ENCODE assay signal across 15 cellular contexts in the genomic region with DNA sequence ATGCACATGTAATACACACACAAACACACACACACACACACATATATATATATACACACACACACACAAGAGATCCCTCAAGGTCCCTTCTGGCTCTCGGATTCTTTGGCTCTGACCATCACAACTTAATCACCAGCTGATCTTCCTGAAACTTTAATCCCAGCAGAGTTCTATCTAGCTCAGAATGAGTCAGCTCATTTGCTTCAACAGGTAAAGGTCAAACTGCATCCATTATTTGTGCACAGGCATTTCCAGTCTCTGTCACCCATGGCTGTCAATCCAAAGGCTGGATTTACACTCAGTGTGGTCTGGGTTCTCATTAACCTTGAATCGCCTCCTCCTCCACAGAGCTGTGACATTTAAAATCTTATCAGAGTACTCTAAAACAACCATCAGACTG.
DNase-seq lines count a peak whose midpoint lies in the region; ATAC-seq and TF ChIP-seq lines count a peak whose summit lies in the region.
"Had no signal": no experiment of that assay in that cellular context is flagged by ENCODE, and none has a peak within 500 bp of the region (broad histone marks: within the 10 kb centered on the region; RNA-seq: fewer than 3 reads in every experiment).

No MANE protein-coding gene starts in this region.

- H3K9me3 Mint-ChIP-seq in activated naive CD8-positive, alpha-beta T cell treated with anti-CD3 and anti-CD28 coated beads, Interleukin-2, amount 50 U/mL, for 24 hours: no peaks in the 10 kb centered on the region
- no peaks in the 10 kb centered on the region for H3K9me3 Mint-ChIP-seq in type B pancreatic cell
- H3K9me3 Mint-ChIP-seq: activated CD4-positive, alpha-beta T cell treated with anti-CD3 and anti-CD28 coated beads, Interleukin-2, amount 10 ng/mL, durations not matched to agents 7 days and 5 days; activated naive CD4-positive, alpha-beta T cell treated with anti-CD3 and anti-CD28 coated beads, Interleukin-2, amount 50 U/mL, for 24 hours had no signal

- H3K9me2 ChIP-seq in hepatocyte (replicated peaks; ENCODE audit: insufficient read depth): no peaks in the 10 kb centered on the region

- peak overlapping the region; percentile 11 for H3K27ac Mint-ChIP-seq in activated naive CD8-positive, alpha-beta T cell treated with anti-CD3 and anti-CD28 coated beads, Interleukin-2, amount 50 U/mL, for 24 hours
- peak overlapping the region; percentile 26 for H3K27ac Mint-ChIP-seq in type B pancreatic cell
- H3K27ac Mint-ChIP-seq: activated CD4-positive, alpha-beta T cell treated with anti-CD3 and anti-CD28 coated beads, Interleukin-2, amount 10 ng/mL, durations not matched to agents 7 days and 5 days; activated naive CD4-positive, alpha-beta T cell treated with anti-CD3 and anti-CD28 coated beads, Interleukin-2, amount 50 U/mL, for 24 hours had no signal

- no peaks in the 10 kb centered on the region for H4K20me1 ChIP-seq in hepatocyte (ENCODE audit: insufficient read depth, poor library complexity, severe bottlenecking)

- H3K4me2 ChIP-seq in hepatocyte: no peak overlapping the region

- ATAC-seq in activated naive CD8-positive, alpha-beta T cell treated with anti-CD3 and anti-CD28 coated beads, Interleukin-2, amount 50 U/mL, for 24 hours: no peak
- no peak for ATAC-seq in HG02970 (IDR thresholded peaks at IDR 0.05; ENCODE audit: low FRiP score, unreplicated experiment)
- ATAC-seq: left cardiac atrium had no signal

- no peak overlapping the region for H3K4me3 Mint-ChIP-seq in activated naive CD8-positive, alpha-beta T cell treated with anti-CD3 and anti-CD28 coated beads, Interleukin-2, amount 50 U/mL, for 24 hours
- H3K4me3 Mint-ChIP-seq in type B pancreatic cell: no peak overlapping the region
- H3K4me3 Mint-ChIP-seq: activated CD4-positive, alpha-beta T cell treated with anti-CD3 and anti-CD28 coated beads, Interleukin-2, amount 10 ng/mL, durations not matched to agents 7 days and 5 days; activated naive CD4-positive, alpha-beta T cell treated with anti-CD3 and anti-CD28 coated beads, Interleukin-2, amount 50 U/mL, for 24 hours had no signal

- 62% methylated on average over 2 of the region's 2 CpGs for WGBS in hepatocyte (ENCODE audit: low lambda C conversion rate, missing lambda C conversion rate)

- H3K79me2 ChIP-seq in hepatocyte: no peaks in the 10 kb centered on the region

- peaks cover 5% of the 10 kb centered on the region for H3K4me1 ChIP-seq in hepatocyte (ENCODE audit: insufficient read depth)

- DNase-seq in HPDE6-E6E7 (ENCODE audit: extremely low spot score) (peak; percentile 54), hepatocyte (ENCODE audit: low spot score) (peak; percentile 44), type B pancreatic cell (ENCODE audit: extremely low spot score, unreplicated experiment) (no peak), AG08396 (ENCODE audit: low spot score) (no peak), GM20000 (ENCODE audit: low spot score) (no peak)
- no peak for DNase-seq in activated naive CD8-positive, alpha-beta T cell treated with anti-CD3 and anti-CD28 coated beads, Interleukin-2, amount 50 U/mL, for 24 hours
- DNase-seq: activated CD4-positive, alpha-beta T cell treated with anti-CD3 and anti-CD28 coated beads, Interleukin-2, amount 10 ng/mL, durations not matched to agents 7 days and 5 days; DND-41; left cardiac atrium; NCI-H187 treated with DMSO at 0.1 percent for 48 hours; NCI-H510A had no signal

- no peak overlapping the region for H3K27ac ChIP-seq in hepatocyte
- H3K27ac ChIP-seq: SK-N-MC, thyroid gland had no signal

- no peaks in the 10 kb centered on the region for H3K27me3 Mint-ChIP-seq in activated naive CD8-positive, alpha-beta T cell treated with anti-CD3 and anti-CD28 coated beads, Interleukin-2, amount 50 U/mL, for 24 hours
- peaks cover 4% of the 10 kb centered on the region for H3K27me3 Mint-ChIP-seq in type B pancreatic cell
- H3K27me3 Mint-ChIP-seq: activated CD4-positive, alpha-beta T cell treated with anti-CD3 and anti-CD28 coated beads, Interleukin-2, amount 10 ng/mL, durations not matched to agents 7 days and 5 days; activated naive CD4-positive, alpha-beta T cell treated with anti-CD3 and anti-CD28 coated beads, Interleukin-2, amount 50 U/mL, for 24 hours had no signal

- H3K27me3 ChIP-seq in hepatocyte: no peaks in the 10 kb centered on the region
- H3K27me3 ChIP-seq: thyroid gland had no signal

- H3K9me3 ChIP-seq in hepatocyte (ENCODE audit: low read depth): no peaks in the 10 kb centered on the region
- H3K9me3 ChIP-seq: thyroid gland had no signal

- no peak overlapping the region for H2AFZ ChIP-seq in hepatocyte

- H3K36me3 ChIP-seq in hepatocyte (replicated peaks; ENCODE audit: insufficient read depth, low read depth): no peaks in the 10 kb centered on the region
- H3K36me3 ChIP-seq: thyroid gland had no signal

- TF ChIP-seq CTCF in hepatocyte (IDR thresholded peaks at IDR 0.05; ENCODE audit: poor library complexity): no peak
- no peak for TF ChIP-seq CTCF in type B pancreatic cell (conservative IDR thresholded peaks at IDR 0.05)
- no peak for TF ChIP-seq CTCF in GM20000 (IDR thresholded peaks at IDR 0.05; ENCODE audit: extremely low read depth, missing control alignments)

- H3K4me1 Mint-ChIP-seq in activated naive CD8-positive, alpha-beta T cell treated with anti-CD3 and anti-CD28 coated beads, Interleukin-2, amount 50 U/mL, for 24 hours: peaks cover 44% of the 10 kb centered on the region
- peaks cover 21% of the 10 kb centered on the region for H3K4me1 Mint-ChIP-seq in type B pancreatic cell (ENCODE audit: unreplicated experiment)

- no peaks in the 10 kb centered on the region for H3K36me3 Mint-ChIP-seq in activated naive CD8-positive, alpha-beta T cell treated with anti-CD3 and anti-CD28 coated beads, Interleukin-2, amount 50 U/mL, for 24 hours (ENCODE audit: low read depth)
- H3K36me3 Mint-ChIP-seq in type B pancreatic cell: no peaks in the 10 kb centered on the region
- H3K36me3 Mint-ChIP-seq: activated naive CD4-positive, alpha-beta T cell treated with anti-CD3 and anti-CD28 coated beads, Interleukin-2, amount 50 U/mL, for 24 hours had no signal

- no peak overlapping the region for H3K4me3 ChIP-seq in hepatocyte
- H3K4me3 ChIP-seq: SK-N-MC, thyroid gland had no signal

Comparison
In these comparisons a context has a peak if more than half of its experiments do, and no peak if none do; other contexts are left out.
1. DNase-seq: peak in HPDE6-E6E7 (single experiment) and hepatocyte (single experiment); none in activated naive CD8-positive, alpha-beta T cell treated with anti-CD3 and anti-CD28 coated beads, Interleukin-2, amount 50 U/mL, for 24 hours (single experiment), type B pancreatic cell (single experiment), AG08396 (single experiment) and GM20000 (single experiment).